Comparison of ENCODE assay signal across 22 cellular contexts in genomic region chr2:201701591-201701990, GRCh38. TPM values are rescaled to one million over a fixed set of nuclear protein-coding genes. Genes with fewer than 3 reads are reported as not detected.
DNase-seq lines count a peak whose midpoint lies in the region; ATAC-seq and TF ChIP-seq lines count a peak whose summit lies in the region.
"Had no signal": no experiment of that assay in that cellular context is flagged by ENCODE, and none has a peak within 500 bp of the region (broad histone marks: within the 10 kb centered on the region; RNA-seq: fewer than 3 reads in every experiment).

No MANE protein-coding gene starts in this region.

- H3K36me3 ChIP-seq in breast epithelium, result no peaks in the 10 kb centered on the region

- no peaks in the 10 kb centered on the region for H3K4me1 Mint-ChIP-seq in brain
- H3K4me1 Mint-ChIP-seq in activated naive CD8-positive, alpha-beta T cell treated with anti-CD3 and anti-CD28 coated beads for 36 hours, result no peaks in the 10 kb centered on the region
- H3K4me1 Mint-ChIP-seq: IgD-negative memory B cell had no signal

- in situ Hi-C loops in G401 (cut with HindIII; ENCODE audit: low sequenced_read_pairs), result no loop called here

- TF ChIP-seq CTCF in brain (conservative IDR thresholded peaks at IDR 0.05) (no peak), breast epithelium (IDR thresholded peaks at IDR 0.05) (no peak)

- no peaks in the 10 kb centered on the region for H3K27me3 Mint-ChIP-seq in brain
- H3K27me3 Mint-ChIP-seq in activated naive CD8-positive, alpha-beta T cell treated with anti-CD3 and anti-CD28 coated beads for 36 hours, result no peaks in the 10 kb centered on the region
- H3K27me3 Mint-ChIP-seq: CD4-positive, alpha-beta T cell; IgD-negative memory B cell had no signal

- no peak for TF ChIP-seq POLR2A in breast epithelium (IDR thresholded peaks at IDR 0.05)

- peak overlapping the region in 3 of 5 experiments; percentile 32 to 72 (median 51) for H3K27ac Mint-ChIP-seq in brain
- no peak overlapping the region for H3K27ac Mint-ChIP-seq in activated naive CD8-positive, alpha-beta T cell treated with anti-CD3 and anti-CD28 coated beads for 36 hours
- H3K27ac Mint-ChIP-seq: CD4-positive, alpha-beta T cell; IgD-negative memory B cell had no signal

- no peaks in the 10 kb centered on the region for H3K9me3 Mint-ChIP-seq in brain
- no peaks in the 10 kb centered on the region for H3K9me3 Mint-ChIP-seq in activated naive CD8-positive, alpha-beta T cell treated with anti-CD3 and anti-CD28 coated beads for 36 hours
- H3K9me3 Mint-ChIP-seq: CD4-positive, alpha-beta T cell; IgD-negative memory B cell had no signal

- no peak overlapping the region for H3K27ac ChIP-seq in breast epithelium
- H3K27ac ChIP-seq: BLaER1 treated with 17β-estradiol and CSF1 and Interleukin-3, amounts not matched to agents 10 nM and 100 nM; KMS-11 had no signal

- ATAC-seq in HG02642 (IDR thresholded peaks at IDR 0.05; ENCODE audit: poor library complexity, unreplicated experiment), result no peak

- H3K9me3 ChIP-seq in breast epithelium, result no peaks in the 10 kb centered on the region
- H3K9me3 ChIP-seq: BLaER1 treated with 17β-estradiol and CSF1 and Interleukin-3, amounts not matched to agents 10 nM and 100 nM; SK-N-SH had no signal

- DNase-seq in G401 (ENCODE audit: low spot score) (peak; percentile 77), NCI-H524 treated with DMSO at 0.1 percent for 48 hours (lab: John Stamatoyannopoulos, UW) (peak; percentile 55), superior temporal gyrus (ENCODE audit: extremely low spot score) (peak; percentile 51), breast epithelium (ENCODE audit: low spot score in 2 of 2) (no peak)
- no peak for DNase-seq in activated naive CD8-positive, alpha-beta T cell treated with anti-CD3 and anti-CD28 coated beads for 36 hours
- DNase-seq: CD4-positive, alpha-beta T cell; DMS79; EL; GF-D8; NCI-H1092; NCI-H1417 treated with DMSO at 0.1 percent for 48 hours; NCI-H1694 treated with DMSO at 0.1 percent for 48 hours; NCI-H2081; NCI-H2227 treated with DMSO at 0.1 percent for 48 hours; SIG-M5; SK-N-SH; SW 1271 had no signal

- intact Hi-C loops in breast epithelium (cut with DNase I; ENCODE audit: low total_unique reads), result no loop called here

- no peaks in the 10 kb centered on the region for H3K4me1 ChIP-seq in breast epithelium

- H3K4me3 ChIP-seq in breast epithelium, result no peak overlapping the region
- H3K4me3 ChIP-seq: BLaER1 treated with 17β-estradiol and CSF1 and Interleukin-3, amounts not matched to agents 10 nM and 100 nM had no signal

- no peaks in the 10 kb centered on the region for H3K27me3 ChIP-seq in breast epithelium
- H3K27me3 ChIP-seq: BLaER1 treated with 17β-estradiol and CSF1 and Interleukin-3, amounts not matched to agents 10 nM and 100 nM had no signal

- H3K4me3 Mint-ChIP-seq in brain, result no peak overlapping the region
- no peak overlapping the region for H3K4me3 Mint-ChIP-seq in activated naive CD8-positive, alpha-beta T cell treated with anti-CD3 and anti-CD28 coated beads for 36 hours
- H3K4me3 Mint-ChIP-seq: CD4-positive, alpha-beta T cell; IgD-negative memory B cell had no signal

- H3K36me3 Mint-ChIP-seq in brain, result peaks cover 46% of the 10 kb centered on the region
- peaks cover 14% of the 10 kb centered on the region for H3K36me3 Mint-ChIP-seq in activated naive CD8-positive, alpha-beta T cell treated with anti-CD3 and anti-CD28 coated beads for 36 hours

RNA-seq across cellular contexts. Expression of gene MPP4, which starts 3.1 kb away (rescaled TPM):
- total RNA-seq in G401 (2014; rRNA removed; shearing (Covaris generic)), result 7.4 and 8.8 TPM in 2 replicates
- not detected for polyA plus RNA-seq in brain (ENCODE audit: insufficient read depth, low read depth, low replicate concordance)
- not detected for total RNA-seq in activated naive CD8-positive, alpha-beta T cell treated with anti-CD3 and anti-CD28 coated beads for 36 hours
- under 1 TPM in 2 of 3 donors, not detected in 1; 0.16 to 0.29 TPM for total RNA-seq in breast epithelium
- total RNA-seq: CD4-positive, alpha-beta T cell had no signal
- polyA plus RNA-seq: IgD-negative memory B cell had no signal

RNA-seq across cellular contexts. Expression of gene TMEM237, which starts 58.3 kb away (rescaled TPM):
- total RNA-seq in G401 (2014; rRNA removed; shearing (Covaris generic)), result 153 and 240 TPM in 2 replicates
- 22.6 TPM for polyA plus RNA-seq in brain (ENCODE audit: insufficient read depth, low read depth, low replicate concordance)
- 10 to 100 TPM; 18.5 to 20.4 TPM for total RNA-seq in activated naive CD8-positive, alpha-beta T cell treated with anti-CD3 and anti-CD28 coated beads for 36 hours
- 10 to 100 TPM; 36.6 to 70.7 (median 39.7) TPM for total RNA-seq in breast epithelium

Comparison
In these comparisons a context has a peak if more than half of its experiments do, and no peak if none do; other contexts are left out.
1. DNase-seq: peak in G401 (single experiment), NCI-H524 treated with DMSO at 0.1 percent for 48 hours (single experiment) and superior temporal gyrus (single experiment); none in activated naive CD8-positive, alpha-beta T cell treated with anti-CD3 and anti-CD28 coated beads for 36 hours (single experiment) and breast epithelium (0 of 2).